20 cellular contexts compared by ENCODE assay signal in the genomic region with DNA sequence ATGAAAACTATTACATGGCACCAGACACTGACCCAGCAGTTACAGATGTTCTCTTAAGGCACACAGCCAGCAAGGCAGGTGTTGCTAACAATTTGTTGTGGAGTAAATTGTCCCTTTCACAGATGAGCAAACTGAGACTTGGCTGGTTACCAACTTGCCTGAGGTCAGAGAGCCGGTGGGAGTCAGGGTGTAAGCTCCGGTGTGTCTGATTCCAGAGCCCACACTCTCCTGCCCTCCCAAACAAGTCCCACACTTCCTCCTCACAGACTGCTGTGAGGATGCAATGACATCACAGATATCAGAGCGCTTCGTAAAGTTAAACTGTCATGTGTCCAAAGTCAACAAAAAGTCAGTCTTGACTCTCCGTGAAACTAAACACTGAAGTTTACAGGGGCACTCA. TPM values are rescaled to one million over a fixed set of nuclear protein-coding genes. Genes with fewer than 3 reads are reported as not detected.
DNase-seq lines count a peak whose midpoint lies in the region; ATAC-seq and TF ChIP-seq lines count a peak whose summit lies in the region.
"Had no signal": no experiment of that assay in that cellular context is flagged by ENCODE, and none has a peak within 500 bp of the region (broad histone marks: within the 10 kb centered on the region; RNA-seq: fewer than 3 reads in every experiment).

No MANE protein-coding gene starts in this region.

- no peaks in the 10 kb centered on the region for H3K27me3 Mint-ChIP-seq in stimulated activated naive B cell treated with anti-CD40 and anti-IgM and Interleukin-4, amounts not matched to agents 10 μg/mL and 1 μg/mL and 100 μg/mL, for 72 hours
- H3K27me3 Mint-ChIP-seq: progenitor cell of endocrine pancreas; stimulated activated naive CD8-positive, alpha-beta T cell treated with anti-CD3 and anti-CD28 coated beads, Interleukin-15, amount 100 ng/mL, for 72 hours had no signal

- DNase-seq in heart right ventricle (no peak), right atrium auricular region (ENCODE audit: low spot score) (no peak), astrocyte of the hippocampus (ENCODE audit: low read depth, low spot score) (peak; percentile 35), hepatic stellate cell (ENCODE audit: low spot score) (peak; percentile 73), islet precursor cell (no peak), HUDEP-2 (lab: John Stamatoyannopoulos, UW; ENCODE audit: unreplicated experiment in 76 of 76) (no peak)
- no peak for DNase-seq in stimulated activated naive B cell treated with anti-CD40 and anti-IgM and Interleukin-4, amounts not matched to agents 10 μg/mL and 1 μg/mL and 100 μg/mL, for 72 hours
- no peak for DNase-seq in activated CD4-positive, CD25-positive, alpha-beta regulatory T cell treated with anti-CD3 and anti-CD28 coated beads, Interleukin-2, amount 50 U/mL, for 72 hours
- DNase-seq: ACHN; activated CD8-positive, alpha-beta memory T cell treated with anti-CD3 and anti-CD28 coated beads for 24 hours; CD8-positive, alpha-beta memory T cell; MG63; naive thymus-derived CD4-positive, alpha-beta T cell; NCI-H446; Right ventricle myocardium superior; stimulated activated naive CD8-positive, alpha-beta T cell treated with anti-CD3 and anti-CD28 coated beads, Interleukin-15, amount 100 ng/mL, for 72 hours had no signal

- intact Hi-C loops in heart right ventricle (cut with DNase I), result no loop called here

- 48 to 62% methylated on average over 5 of the region's 5 CpGs for WGBS in heart right ventricle, 2 donors

- peaks cover 27 to 28% of the 10 kb centered on the region in 2 donors for H3K4me1 Mint-ChIP-seq in stimulated activated naive B cell treated with anti-CD40 and anti-IgM and Interleukin-4, amounts not matched to agents 10 μg/mL and 1 μg/mL and 100 μg/mL, for 72 hours

- ATAC-seq in heart right ventricle, result peak in 5 of 8 donors; percentile 11 to 52 (median 31)
- no peak for ATAC-seq in stimulated activated naive B cell treated with anti-CD40 and anti-IgM and Interleukin-4, amounts not matched to agents 10 μg/mL and 1 μg/mL and 100 μg/mL, for 72 hours (replicated peaks)
- ATAC-seq: naive thymus-derived CD4-positive, alpha-beta T cell; stimulated activated naive CD8-positive, alpha-beta T cell treated with anti-CD3 and anti-CD28 coated beads, Interleukin-15, amount 100 ng/mL, for 72 hours; WTC11 had no signal

- no peak overlapping the region for H3K27ac ChIP-seq in heart right ventricle
- no peak overlapping the region for H3K27ac ChIP-seq in right atrium auricular region

- H3K36me3 Mint-ChIP-seq in stimulated activated naive B cell treated with anti-CD40 and anti-IgM and Interleukin-4, amounts not matched to agents 10 μg/mL and 1 μg/mL and 100 μg/mL, for 72 hours, result peaks cover 0 to 2% of the 10 kb centered on the region in 2 donors
- H3K36me3 Mint-ChIP-seq: WTC11 had no signal

- H3K4me1 ChIP-seq in heart right ventricle (peaks cover 0 to 19% (median 0%) of the 10 kb centered on the region in 9 donors), right atrium auricular region (no peaks in the 10 kb centered on the region)

- no peak overlapping the region for H3K4me3 Mint-ChIP-seq in stimulated activated naive B cell treated with anti-CD40 and anti-IgM and Interleukin-4, amounts not matched to agents 10 μg/mL and 1 μg/mL and 100 μg/mL, for 72 hours
- H3K4me3 Mint-ChIP-seq: naive thymus-derived CD4-positive, alpha-beta T cell; stimulated activated naive CD8-positive, alpha-beta T cell treated with anti-CD3 and anti-CD28 coated beads, Interleukin-15, amount 100 ng/mL, for 72 hours; WTC11 had no signal

- H3K9me3 ChIP-seq in heart right ventricle (peaks cover 0 to 6% (median 0%) of the 10 kb centered on the region in 11 donors), right atrium auricular region (no peaks in the 10 kb centered on the region)
- H3K9me3 ChIP-seq: MG63 had no signal

- H3K36me3 ChIP-seq in heart right ventricle, result no peaks in the 10 kb centered on the region
- H3K36me3 ChIP-seq in right atrium auricular region, result no peaks in the 10 kb centered on the region
- H3K36me3 ChIP-seq: MG63 had no signal

- H3K4me3 ChIP-seq in heart right ventricle (no peak overlapping the region), right atrium auricular region (no peak overlapping the region)
- H3K4me3 ChIP-seq: lung, MG63 had no signal

- TF ChIP-seq CTCF in heart right ventricle (IDR thresholded peaks at IDR 0.05) (no peak), right atrium auricular region (IDR thresholded peaks at IDR 0.05) (no peak)

- peaks cover 0 to 5% of the 10 kb centered on the region in 2 donors for H3K9me3 Mint-ChIP-seq in stimulated activated naive B cell treated with anti-CD40 and anti-IgM and Interleukin-4, amounts not matched to agents 10 μg/mL and 1 μg/mL and 100 μg/mL, for 72 hours
- H3K9me3 Mint-ChIP-seq: activated T-helper 2 cell treated with anti-CD3 and anti-CD28 coated beads, Interferon-gamma antibody, Interleukin-2, Interleukin-4, amounts not matched to agents 10 μg/mL and 5 μg/mL and 100 μg/mL, durations not matched to agents 14 hours and 24 hours and 36 hours; CD8-positive, alpha-beta memory T cell; stimulated activated naive CD8-positive, alpha-beta T cell treated with anti-CD3 and anti-CD28 coated beads, Interleukin-15, amount 100 ng/mL, for 72 hours had no signal

- H3K27me3 ChIP-seq in heart right ventricle (no peaks in the 10 kb centered on the region), right atrium auricular region (no peaks in the 10 kb centered on the region)
- H3K27me3 ChIP-seq: MG63 had no signal

- peak overlapping the region; percentile 21 for H3K27ac Mint-ChIP-seq in stimulated activated naive B cell treated with anti-CD40 and anti-IgM and Interleukin-4, amounts not matched to agents 10 μg/mL and 1 μg/mL and 100 μg/mL, for 72 hours
- H3K27ac Mint-ChIP-seq: activated T-helper 2 cell treated with anti-CD3 and anti-CD28 coated beads, Interferon-gamma antibody, Interleukin-2, Interleukin-4, amounts not matched to agents 10 μg/mL and 5 μg/mL and 100 μg/mL, durations not matched to agents 14 hours and 24 hours and 36 hours; naive thymus-derived CD4-positive, alpha-beta T cell; WTC11 had no signal

RNA-seq across cellular contexts. Expression of a gene that starts 12.5 kb away (rescaled TPM):
- total RNA-seq in heart right ventricle, result 1 to 10 TPM; 3.3 to 8.0 (median 4.1) TPM
- 10 to 100 TPM in 1 of 2 donors, 1 to 10 TPM in 1; 3.6 to 10.3 TPM for polyA plus RNA-seq in heart right ventricle
- total RNA-seq in right atrium auricular region, result 1 to 10 TPM; 3.5 to 6.1 TPM

RNA-seq across cellular contexts. Expression of a gene that starts 48.8 kb away (rescaled TPM):
- total RNA-seq in heart right ventricle, result 100 to 1,000 TPM in 1 of 10 donors, 10 to 100 TPM in 9; 31.8 to 130 (median 53.2) TPM
- 100 to 1,000 TPM in 1 of 2 donors, 10 to 100 TPM in 1; 43.4 to 218 TPM for polyA plus RNA-seq in heart right ventricle
- total RNA-seq in right atrium auricular region, result 100 to 1,000 TPM; 114 to 195 TPM

Comparison
In these comparisons a context has a peak if more than half of its experiments do, and no peak if none do; other contexts are left out.
1. ATAC-seq: peak in heart right ventricle (5 of 8); none in stimulated activated naive B cell treated with anti-CD40 and anti-IgM and Interleukin-4, amounts not matched to agents 10 μg/mL and 1 μg/mL and 100 μg/mL, for 72 hours (0 of 2).
2. DNase-seq: peak in astrocyte of the hippocampus (single experiment) and hepatic stellate cell (single experiment); none in heart right ventricle (0 of 2), right atrium auricular region (single experiment), stimulated activated naive B cell treated with anti-CD40 and anti-IgM and Interleukin-4, amounts not matched to agents 10 μg/mL and 1 μg/mL and 100 μg/mL, for 72 hours (single experiment), activated CD4-positive, CD25-positive, alpha-beta regulatory T cell treated with anti-CD3 and anti-CD28 coated beads, Interleukin-2, amount 50 U/mL, for 72 hours (single experiment), islet precursor cell (single experiment) and HUDEP-2 (0 of 76).